1 cellular context compared by ENCODE assay signal in genomic region chr1:36248250-36248894, GRCh38.
TF ChIP-seq lines count a peak whose summit lies in the region.

No MANE protein-coding gene starts in this region.

TF ChIP-seq in HepG2, 621 proteins besides CTCF, POLR2A, EP300 and RAD21 (continued from another document and continues in another):
- TF ChIP-seq, protein P1, sequence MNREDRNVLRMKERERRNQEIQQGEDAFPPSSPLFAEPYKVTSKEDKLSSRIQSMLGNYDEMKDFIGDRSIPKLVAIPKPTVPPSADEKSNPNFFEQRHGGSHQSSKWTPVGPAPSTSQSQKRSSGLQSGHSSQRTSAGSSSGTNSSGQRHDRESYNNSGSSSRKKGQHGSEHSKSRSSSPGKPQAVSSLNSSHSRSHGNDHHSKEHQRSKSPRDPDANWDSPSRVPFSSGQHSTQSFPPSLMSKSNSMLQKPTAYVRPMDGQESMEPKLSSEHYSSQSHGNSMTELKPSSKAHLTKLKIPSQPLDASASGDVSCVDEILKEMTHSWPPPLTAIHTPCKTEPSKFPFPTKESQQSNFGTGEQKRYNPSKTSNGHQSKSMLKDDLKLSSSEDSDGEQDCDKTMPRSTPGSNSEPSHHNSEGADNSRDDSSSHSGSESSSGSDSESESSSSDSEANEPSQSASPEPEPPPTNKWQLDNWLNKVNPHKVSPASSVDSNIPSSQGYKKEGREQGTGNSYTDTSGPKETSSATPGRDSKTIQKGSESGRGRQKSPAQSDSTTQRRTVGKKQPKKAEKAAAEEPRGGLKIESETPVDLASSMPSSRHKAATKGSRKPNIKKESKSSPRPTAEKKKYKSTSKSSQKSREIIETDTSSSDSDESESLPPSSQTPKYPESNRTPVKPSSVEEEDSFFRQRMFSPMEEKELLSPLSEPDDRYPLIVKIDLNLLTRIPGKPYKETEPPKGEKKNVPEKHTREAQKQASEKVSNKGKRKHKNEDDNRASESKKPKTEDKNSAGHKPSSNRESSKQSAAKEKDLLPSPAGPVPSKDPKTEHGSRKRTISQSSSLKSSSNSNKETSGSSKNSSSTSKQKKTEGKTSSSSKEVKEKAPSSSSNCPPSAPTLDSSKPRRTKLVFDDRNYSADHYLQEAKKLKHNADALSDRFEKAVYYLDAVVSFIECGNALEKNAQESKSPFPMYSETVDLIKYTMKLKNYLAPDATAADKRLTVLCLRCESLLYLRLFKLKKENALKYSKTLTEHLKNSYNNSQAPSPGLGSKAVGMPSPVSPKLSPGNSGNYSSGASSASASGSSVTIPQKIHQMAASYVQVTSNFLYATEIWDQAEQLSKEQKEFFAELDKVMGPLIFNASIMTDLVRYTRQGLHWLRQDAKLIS (CRISPR knock-in tag; IDR thresholded peaks at IDR 0.05) = no peak
- TF ChIP-seq ZNF562 (CRISPR knock-in tag; IDR thresholded peaks at IDR 0.05; ENCODE audit: borderline replicate concordance) (no peak), GABPB1 (CRISPR knock-in tag; IDR thresholded peaks at IDR 0.05) (no peak), ARHGAP35 (CRISPR knock-in tag; IDR thresholded peaks at IDR 0.05; ENCODE audit: borderline replicate concordance) (no peak), EZH2 (conservative IDR thresholded peaks at IDR 0.05; ENCODE audit: low read depth, low read length) (no peak), MAFK (conservative IDR thresholded peaks at IDR 0.05 in 1 of 2, IDR thresholded peaks at IDR 0.05 in 1 of 2; ENCODE audit: low read length in 2 of 2) (peak; percentile 72 to 84), PAF1 (CRISPR knock-in tag; IDR thresholded peaks at IDR 0.05) (no peak), FOXP1 (IDR thresholded peaks at IDR 0.05) (no peak), FOXP1 (CRISPR knock-in tag; IDR thresholded peaks at IDR 0.05) (no peak; the same call in 1 of the 2 replicates), ZNF510 (CRISPR knock-in tag; IDR thresholded peaks at IDR 0.05; ENCODE audit: low read depth) (0 out of 2 replicates have a peak, but pooled peaks have one; percentile 27), ZNF775 (CRISPR knock-in tag; IDR thresholded peaks at IDR 0.05; ENCODE audit: borderline replicate concordance) (no peak), ZNF614 (CRISPR knock-in tag; IDR thresholded peaks at IDR 0.05; ENCODE audit: borderline replicate concordance) (peak; percentile 66; the same call in 1 of the 2 replicates), ZNF772 (CRISPR knock-in tag; IDR thresholded peaks at IDR 0.05) (no peak), GMEB2 (CRISPR knock-in tag; IDR thresholded peaks at IDR 0.05; ENCODE audit: low read depth) (no peak), MED13 (CRISPR knock-in tag; IDR thresholded peaks at IDR 0.05) (no peak), ZNF724P (CRISPR knock-in tag; IDR thresholded peaks at IDR 0.05; ENCODE audit: borderline replicate concordance) (no peak), SYNCRIP (IDR thresholded peaks at IDR 0.05; ENCODE audit: insufficient read depth, low read depth, low read length) (no peak), FOXC1 (CRISPR knock-in tag; IDR thresholded peaks at IDR 0.05; ENCODE audit: borderline replicate concordance) (no peak), REPIN1 (CRISPR knock-in tag; IDR thresholded peaks at IDR 0.05; ENCODE audit: borderline replicate concordance, low read depth) (peak; percentile 33; the same call in 1 of the 2 replicates), IRF1 (CRISPR knock-in tag; IDR thresholded peaks at IDR 0.05; ENCODE audit: low read depth) (no peak), ZNF276 (CRISPR knock-in tag; IDR thresholded peaks at IDR 0.05; ENCODE audit: low read depth) (no peak), TEAD2 (CRISPR knock-in tag; IDR thresholded peaks at IDR 0.05) (no peak), ZSCAN20 (CRISPR knock-in tag; IDR thresholded peaks at IDR 0.05; ENCODE audit: borderline replicate concordance) (no peak), ZFP36L1 (CRISPR knock-in tag; IDR thresholded peaks at IDR 0.05) (no peak), HMGXB3 (CRISPR knock-in tag; IDR thresholded peaks at IDR 0.05; ENCODE audit: borderline replicate concordance) (no peak), ETV6 (CRISPR knock-in tag; conservative IDR thresholded peaks at IDR 0.05) (no peak), ZNF468 (CRISPR knock-in tag; IDR thresholded peaks at IDR 0.05) (no peak), ZNF138 (CRISPR knock-in tag; IDR thresholded peaks at IDR 0.05; ENCODE audit: low read depth) (no peak), ZNF781 (CRISPR knock-in tag; IDR thresholded peaks at IDR 0.05; ENCODE audit: borderline replicate concordance, not compliant biosample characterization) (no peak), PTBP1 (IDR thresholded peaks at IDR 0.05; ENCODE audit: low read depth, low read length, poor library complexity, severe bottlenecking) (no peak), ZNF235 (CRISPR knock-in tag; IDR thresholded peaks at IDR 0.05; ENCODE audit: borderline replicate concordance) (no peak), ZKSCAN5 (CRISPR knock-in tag; IDR thresholded peaks at IDR 0.05) (no peak), PHF21A (CRISPR knock-in tag; IDR thresholded peaks at IDR 0.05) (peak; percentile 82), DMAP1 (CRISPR knock-in tag; IDR thresholded peaks at IDR 0.05) (peak; percentile 66; the same call in 1 of the 2 replicates), CBX2 (IDR thresholded peaks at IDR 0.05; ENCODE audit: low read depth, low read length) (no peak), CBX2 (CRISPR knock-in tag; IDR thresholded peaks at IDR 0.05; ENCODE audit: low read depth) (no peak), ZFP36 (IDR thresholded peaks at IDR 0.05; ENCODE audit: borderline replicate concordance, low read depth, low read length, partially characterized antibody) (no peak), ZMYM2 (CRISPR knock-in tag; IDR thresholded peaks at IDR 0.05) (peak; percentile 99), RBM39 (IDR thresholded peaks at IDR 0.05; ENCODE audit: low read depth, low read length, poor library complexity, severe bottlenecking) (no peak), GATA4 (IDR thresholded peaks at IDR 0.05; ENCODE audit: borderline replicate concordance, low read depth) (no peak), NFATC3 (CRISPR knock-in tag; IDR thresholded peaks at IDR 0.05) (no peak)
- TF ChIP-seq, protein P2, sequence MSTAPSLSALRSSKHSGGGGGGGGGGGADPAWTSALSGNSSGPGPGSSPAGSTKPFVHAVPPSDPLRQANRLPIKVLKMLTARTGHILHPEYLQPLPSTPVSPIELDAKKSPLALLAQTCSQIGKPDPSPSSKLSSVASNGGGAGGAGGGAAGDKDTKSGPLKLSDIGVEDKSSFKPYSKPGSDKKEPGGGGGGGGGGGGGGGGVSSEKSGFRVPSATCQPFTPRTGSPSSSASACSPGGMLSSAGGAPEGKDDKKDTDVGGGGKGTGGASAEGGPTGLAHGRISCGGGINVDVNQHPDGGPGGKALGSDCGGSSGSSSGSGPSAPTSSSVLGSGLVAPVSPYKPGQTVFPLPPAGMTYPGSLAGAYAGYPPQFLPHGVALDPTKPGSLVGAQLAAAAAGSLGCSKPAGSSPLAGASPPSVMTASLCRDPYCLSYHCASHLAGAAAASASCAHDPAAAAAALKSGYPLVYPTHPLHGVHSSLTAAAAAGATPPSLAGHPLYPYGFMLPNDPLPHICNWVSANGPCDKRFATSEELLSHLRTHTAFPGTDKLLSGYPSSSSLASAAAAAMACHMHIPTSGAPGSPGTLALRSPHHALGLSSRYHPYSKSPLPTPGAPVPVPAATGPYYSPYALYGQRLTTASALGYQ (CRISPR knock-in tag; IDR thresholded peaks at IDR 0.05) = no peak
- TF ChIP-seq, protein P3, sequence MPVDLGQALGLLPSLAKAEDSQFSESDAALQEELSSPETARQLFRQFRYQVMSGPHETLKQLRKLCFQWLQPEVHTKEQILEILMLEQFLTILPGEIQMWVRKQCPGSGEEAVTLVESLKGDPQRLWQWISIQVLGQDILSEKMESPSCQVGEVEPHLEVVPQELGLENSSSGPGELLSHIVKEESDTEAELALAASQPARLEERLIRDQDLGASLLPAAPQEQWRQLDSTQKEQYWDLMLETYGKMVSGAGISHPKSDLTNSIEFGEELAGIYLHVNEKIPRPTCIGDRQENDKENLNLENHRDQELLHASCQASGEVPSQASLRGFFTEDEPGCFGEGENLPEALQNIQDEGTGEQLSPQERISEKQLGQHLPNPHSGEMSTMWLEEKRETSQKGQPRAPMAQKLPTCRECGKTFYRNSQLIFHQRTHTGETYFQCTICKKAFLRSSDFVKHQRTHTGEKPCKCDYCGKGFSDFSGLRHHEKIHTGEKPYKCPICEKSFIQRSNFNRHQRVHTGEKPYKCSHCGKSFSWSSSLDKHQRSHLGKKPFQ (CRISPR knock-in tag; IDR thresholded peaks at IDR 0.05; ENCODE audit: insufficient replicate concordance) = no peak
- TF ChIP-seq, protein P4, sequence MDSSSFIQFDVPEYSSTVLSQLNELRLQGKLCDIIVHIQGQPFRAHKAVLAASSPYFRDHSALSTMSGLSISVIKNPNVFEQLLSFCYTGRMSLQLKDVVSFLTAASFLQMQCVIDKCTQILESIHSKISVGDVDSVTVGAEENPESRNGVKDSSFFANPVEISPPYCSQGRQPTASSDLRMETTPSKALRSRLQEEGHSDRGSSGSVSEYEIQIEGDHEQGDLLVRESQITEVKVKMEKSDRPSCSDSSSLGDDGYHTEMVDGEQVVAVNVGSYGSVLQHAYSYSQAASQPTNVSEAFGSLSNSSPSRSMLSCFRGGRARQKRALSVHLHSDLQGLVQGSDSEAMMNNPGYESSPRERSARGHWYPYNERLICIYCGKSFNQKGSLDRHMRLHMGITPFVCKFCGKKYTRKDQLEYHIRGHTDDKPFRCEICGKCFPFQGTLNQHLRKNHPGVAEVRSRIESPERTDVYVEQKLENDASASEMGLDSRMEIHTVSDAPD (CRISPR knock-in tag; IDR thresholded peaks at IDR 0.05) = no peak; the same call in 1 of the 2 replicates
- TF ChIP-seq, protein P5, sequence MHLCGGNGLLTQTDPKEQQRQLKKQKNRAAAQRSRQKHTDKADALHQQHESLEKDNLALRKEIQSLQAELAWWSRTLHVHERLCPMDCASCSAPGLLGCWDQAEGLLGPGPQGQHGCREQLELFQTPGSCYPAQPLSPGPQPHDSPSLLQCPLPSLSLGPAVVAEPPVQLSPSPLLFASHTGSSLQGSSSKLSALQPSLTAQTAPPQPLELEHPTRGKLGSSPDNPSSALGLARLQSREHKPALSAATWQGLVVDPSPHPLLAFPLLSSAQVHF (CRISPR knock-in tag; IDR thresholded peaks at IDR 0.05) = no peak
- TF ChIP-seq, protein P6, sequence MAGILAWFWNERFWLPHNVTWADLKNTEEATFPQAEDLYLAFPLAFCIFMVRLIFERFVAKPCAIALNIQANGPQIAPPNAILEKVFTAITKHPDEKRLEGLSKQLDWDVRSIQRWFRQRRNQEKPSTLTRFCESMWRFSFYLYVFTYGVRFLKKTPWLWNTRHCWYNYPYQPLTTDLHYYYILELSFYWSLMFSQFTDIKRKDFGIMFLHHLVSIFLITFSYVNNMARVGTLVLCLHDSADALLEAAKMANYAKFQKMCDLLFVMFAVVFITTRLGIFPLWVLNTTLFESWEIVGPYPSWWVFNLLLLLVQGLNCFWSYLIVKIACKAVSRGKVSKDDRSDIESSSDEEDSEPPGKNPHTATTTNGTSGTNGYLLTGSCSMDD (CRISPR knock-in tag; IDR thresholded peaks at IDR 0.05) = no peak
